Comparison of ENCODE assay signal across 18 cellular contexts in the genomic region with DNA sequence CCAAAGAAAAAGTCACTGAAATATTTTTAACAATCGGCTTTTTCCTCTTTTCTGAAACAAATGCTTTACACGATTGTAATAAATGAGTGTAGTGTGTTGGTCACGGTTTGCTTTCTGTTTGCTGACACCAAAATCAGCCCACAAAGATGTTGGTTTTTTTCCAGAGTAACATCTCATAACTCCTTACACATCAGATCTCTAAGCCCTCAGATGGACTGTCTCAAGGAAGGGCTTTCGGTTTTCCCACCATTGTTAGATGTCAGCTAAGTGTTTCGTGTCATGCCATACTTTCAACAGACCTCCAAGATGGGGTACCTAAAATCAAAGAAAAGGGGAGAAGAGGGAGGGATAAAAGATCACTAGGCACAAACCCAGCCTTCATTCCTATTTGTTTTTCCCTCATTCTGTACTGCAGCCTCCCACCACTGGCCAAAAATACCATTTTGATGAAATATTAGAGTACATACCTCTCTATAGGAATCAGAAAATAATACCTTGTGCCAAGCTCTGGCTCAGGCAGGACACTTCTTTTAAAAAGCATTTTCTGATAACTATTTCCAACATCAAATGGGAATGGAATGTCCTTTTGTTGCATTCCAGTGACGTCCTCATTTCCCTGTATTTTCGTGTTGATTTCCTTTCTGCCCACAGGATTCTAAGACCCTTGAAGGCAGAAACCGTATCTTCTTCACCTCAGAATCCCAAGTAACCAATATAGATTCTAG.
DNase-seq lines count a peak whose midpoint lies in the region; ATAC-seq and TF ChIP-seq lines count a peak whose summit lies in the region.
"Had no signal": no experiment of that assay in that cellular context is flagged by ENCODE, and none has a peak within 500 bp of the region (broad histone marks: within the 10 kb centered on the region; RNA-seq: fewer than 3 reads in every experiment).

No MANE protein-coding gene starts in this region.

- ATAC-seq in GM18520 (IDR thresholded peaks at IDR 0.05; ENCODE audit: unreplicated experiment): no peak
- ATAC-seq in HG03457 (IDR thresholded peaks at IDR 0.05; ENCODE audit: unreplicated experiment): no peak
- ATAC-seq: left ventricle myocardium superior, natural killer cell had no signal

- H3K27ac Mint-ChIP-seq in chondrocyte (ENCODE audit: unreplicated experiment): peak overlapping the region; percentile 85
- H3K27ac Mint-ChIP-seq: activated CD4-positive, alpha-beta T cell treated with anti-CD3 and anti-CD28 coated beads, Interleukin-2, amount 10 ng/mL, durations not matched to agents 7 days and 5 days; activated naive CD8-positive, alpha-beta T cell treated with anti-CD3 and anti-CD28 coated beads for 36 hours; CD4-positive, CD25-positive, alpha-beta regulatory T cell; natural killer cell had no signal

- TF ChIP-seq CTCF in chondrocyte (IDR thresholded peaks at IDR 0.05): no peak
- no peak for TF ChIP-seq CTCF in kidney epithelial cell (IDR thresholded peaks at IDR 0.05; ENCODE audit: insufficient read depth, low read length, poor library complexity, severe bottlenecking)

- H3K4me3 ChIP-seq in kidney epithelial cell (ENCODE audit: low read depth, low read length): no peak overlapping the region
- H3K4me3 ChIP-seq: coronary artery, esophagus muscularis mucosa, thoracic aorta had no signal

- H3K4me3 Mint-ChIP-seq in chondrocyte (ENCODE audit: unreplicated experiment): no peak overlapping the region
- H3K4me3 Mint-ChIP-seq: activated CD4-positive, alpha-beta T cell treated with anti-CD3 and anti-CD28 coated beads, Interleukin-2, amount 10 ng/mL, durations not matched to agents 7 days and 5 days; activated naive CD8-positive, alpha-beta T cell treated with anti-CD3 and anti-CD28 coated beads for 36 hours; CD4-positive, CD25-positive, alpha-beta regulatory T cell; natural killer cell had no signal

- peaks cover 88% of the 10 kb centered on the region for H3K4me1 Mint-ChIP-seq in chondrocyte (ENCODE audit: low read depth)
- H3K4me1 Mint-ChIP-seq: activated CD4-positive, alpha-beta T cell treated with anti-CD3 and anti-CD28 coated beads, Interleukin-2, amount 10 ng/mL, durations not matched to agents 7 days and 5 days; activated naive CD8-positive, alpha-beta T cell treated with anti-CD3 and anti-CD28 coated beads for 36 hours; CD4-positive, CD25-positive, alpha-beta regulatory T cell; natural killer cell had no signal

- H3K36me3 ChIP-seq in kidney epithelial cell (ENCODE audit: control insufficient read depth, insufficient read depth, low read length): no peaks in the 10 kb centered on the region
- H3K36me3 ChIP-seq: esophagus muscularis mucosa, thoracic aorta had no signal

- no peaks in the 10 kb centered on the region for H3K27me3 Mint-ChIP-seq in chondrocyte (ENCODE audit: low read depth)
- H3K27me3 Mint-ChIP-seq: activated CD4-positive, alpha-beta T cell treated with anti-CD3 and anti-CD28 coated beads, Interleukin-2, amount 10 ng/mL, durations not matched to agents 7 days and 5 days had no signal

- H3K9me3 Mint-ChIP-seq in chondrocyte (ENCODE audit: low read depth): no peaks in the 10 kb centered on the region
- H3K9me3 Mint-ChIP-seq: activated CD4-positive, alpha-beta T cell treated with anti-CD3 and anti-CD28 coated beads, Interleukin-2, amount 10 ng/mL, durations not matched to agents 7 days and 5 days; activated naive CD8-positive, alpha-beta T cell treated with anti-CD3 and anti-CD28 coated beads for 36 hours; natural killer cell had no signal

- no peaks in the 10 kb centered on the region for H3K27me3 ChIP-seq in kidney epithelial cell (ENCODE audit: control insufficient read depth, insufficient read depth, low read length)
- H3K27me3 ChIP-seq: esophagus muscularis mucosa had no signal

- peaks cover 19% of the 10 kb centered on the region for H3K36me3 Mint-ChIP-seq in chondrocyte (ENCODE audit: low read depth)
- H3K36me3 Mint-ChIP-seq: activated naive CD8-positive, alpha-beta T cell treated with anti-CD3 and anti-CD28 coated beads for 36 hours; CD4-positive, CD25-positive, alpha-beta regulatory T cell; natural killer cell had no signal

- DNase-seq in M059J (ENCODE audit: low read depth) (peak; percentile 32), chondrocyte (ENCODE audit: low spot score) (no peak), kidney epithelial cell (ENCODE audit: low read depth) (peak; percentile 18), NCI-H748 (lab: John Stamatoyannopoulos, UW; ENCODE audit: unreplicated experiment) (no peak), NOMO-1 (lab: John Stamatoyannopoulos, UW; ENCODE audit: unreplicated experiment in 2 of 2) (no peak)
- DNase-seq: activated CD4-positive, alpha-beta T cell treated with anti-CD3 and anti-CD28 coated beads, Interleukin-2, amount 10 ng/mL, durations not matched to agents 7 days and 5 days; activated naive CD8-positive, alpha-beta T cell treated with anti-CD3 and anti-CD28 coated beads for 36 hours; CD4-positive, CD25-positive, alpha-beta regulatory T cell; DMS79; Kasumi-1; left ventricle myocardium superior; natural killer cell; stimulated activated CD4-positive, alpha-beta T cell treated with anti-CD3 and anti-CD28 coated beads, Interleukin-2, amount 100 ng/mL, for 48 hours had no signal

Comparison
In these comparisons a context has a peak if more than half of its experiments do, and no peak if none do; other contexts are left out.
1. DNase-seq: peak in M059J (single experiment) and kidney epithelial cell (single experiment); none in chondrocyte (single experiment), NCI-H748 (single experiment) and NOMO-1 (0 of 2).